In the genomic region with DNA sequence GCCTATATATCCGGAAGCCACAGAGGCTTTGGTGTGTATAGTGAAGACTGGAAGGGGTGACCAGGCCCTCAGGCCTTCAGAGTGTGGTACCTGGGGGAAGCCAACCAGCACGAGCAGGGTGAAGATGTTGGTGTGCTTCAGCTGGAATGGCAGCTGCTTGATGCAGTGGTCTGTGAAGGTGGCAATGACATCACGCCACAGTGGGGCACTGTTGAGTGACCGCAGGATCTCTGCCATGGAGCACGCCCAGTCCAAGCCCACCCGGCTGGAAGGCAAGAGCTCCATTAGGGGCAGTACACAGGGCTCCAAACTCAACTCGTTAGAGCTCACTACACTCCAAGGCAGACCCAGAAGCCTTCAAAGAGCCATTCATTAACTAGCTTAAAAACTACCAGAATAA, we compare ENCODE assay signal across 24 cellular contexts.
DNase-seq lines count a peak whose midpoint lies in the region; TF ChIP-seq lines count a peak whose summit lies in the region.
"Had no signal": no experiment of that assay in that cellular context is flagged by ENCODE, and none has a peak within 500 bp of the region (broad histone marks: within the 10 kb centered on the region; RNA-seq: fewer than 3 reads in every experiment).

No MANE protein-coding gene starts in this region.

- no peaks in the 10 kb centered on the region for H3K4me1 ChIP-seq in right atrium auricular region
- H3K4me1 ChIP-seq: BLaER1 treated with 17β-estradiol and CSF1 and Interleukin-3, amounts not matched to agents 10 nM and 100 nM; HAP-1; psoas muscle; transverse colon had no signal

- in situ Hi-C loops in GM13977 (cut with MboI; ENCODE audit: low pct_unique_long_range_greater_than_20kb, low sequenced_read_pairs, unreplicated experiment), result no loop called here

- no peaks in the 10 kb centered on the region for H3K27me3 ChIP-seq in WERI-Rb-1 (ENCODE audit: insufficient read depth, low read depth, severe bottlenecking)
- no peaks in the 10 kb centered on the region for H3K27me3 ChIP-seq in right atrium auricular region
- H3K27me3 ChIP-seq: BLaER1 treated with 17β-estradiol and CSF1 and Interleukin-3, amounts not matched to agents 10 nM and 100 nM; transverse colon had no signal

- H3K27ac ChIP-seq in 22Rv1 (no peak overlapping the region), WERI-Rb-1 (no peak overlapping the region), right atrium auricular region (no peak overlapping the region)
- H3K27ac ChIP-seq: BLaER1 treated with 17β-estradiol and CSF1 and Interleukin-3, amounts not matched to agents 10 nM and 100 nM; psoas muscle; SK-N-MC; transverse colon had no signal

- H3K36me3 ChIP-seq in WERI-Rb-1, result peaks cover 70% of the 10 kb centered on the region
- peaks cover 81% of the 10 kb centered on the region for H3K36me3 ChIP-seq in right atrium auricular region

- DNase-seq in GM13977 (ENCODE audit: low spot score) (no peak), WERI-Rb-1 (peak; percentile 28), iPS-NIHi11 (ENCODE audit: low spot score) (peak; percentile 26), GF-D8 (lab: John Stamatoyannopoulos, UW) (no peak), NCI-H2171 (lab: John Stamatoyannopoulos, UW) (no peak), right atrium auricular region (ENCODE audit: low spot score) (no peak), NOMO-1 (lab: John Stamatoyannopoulos, UW; ENCODE audit: unreplicated experiment in 2 of 2) (no peak)
- DNase-seq: activated CD4-positive, alpha-beta T cell treated with anti-CD3 and anti-CD28 coated beads, Interleukin-2, amount 50 U/mL, for 4 hours; activated naive CD4-positive, alpha-beta T cell; DMS79; Karpas-422; kidney; naive thymus-derived CD8-positive, alpha-beta T cell; NCI-H1436 treated with DMSO at 0.1 percent for 48 hours; NCI-H2107; nucleus accumbens; OCI-M1; psoas muscle; stimulated activated CD4-positive, alpha-beta T cell treated with anti-CD3 and anti-CD28 coated beads, Interleukin-4, amount 100 ng/mL, for 1 hour; transverse colon had no signal

- no peak overlapping the region for H3K4me3 ChIP-seq in WERI-Rb-1 (ENCODE audit: low read depth, low read length)
- no peak overlapping the region for H3K4me3 ChIP-seq in right atrium auricular region
- H3K4me3 ChIP-seq: BLaER1 treated with 17β-estradiol and CSF1 and Interleukin-3, amounts not matched to agents 10 nM and 100 nM; HAP-1; psoas muscle; SK-N-MC; transverse colon had no signal

- TF ChIP-seq CTCF in 22Rv1 (IDR thresholded peaks at IDR 0.05), result 0 out of 2 replicates have a peak, but pooled peaks have one; percentile 19
- TF ChIP-seq CTCF in GM13977 (IDR thresholded peaks at IDR 0.05; ENCODE audit: extremely low read depth, insufficient read depth, missing control alignments), result peak; percentile 16
- peak; percentile 49 for TF ChIP-seq CTCF in WERI-Rb-1 (IDR thresholded peaks at IDR 0.05; ENCODE audit: low read depth, low read length)
- no peak for TF ChIP-seq CTCF in right atrium auricular region (IDR thresholded peaks at IDR 0.05)

- H3K9me3 ChIP-seq in WERI-Rb-1 (ENCODE audit: severe bottlenecking) (peaks cover 6% of the 10 kb centered on the region), right atrium auricular region (peaks cover 0 to 16% of the 10 kb centered on the region in 2 donors)

Comparison
In these comparisons a context has a peak if more than half of its experiments do, and no peak if none do; other contexts are left out.
1. CTCF ChIP-seq: peak in 22Rv1 (single experiment), GM13977 (single experiment) and WERI-Rb-1 (single experiment); none in right atrium auricular region (0 of 2).
2. DNase-seq: peak in WERI-Rb-1 (single experiment) and iPS-NIHi11 (single experiment); none in GM13977 (single experiment), GF-D8 (single experiment), NCI-H2171 (single experiment), right atrium auricular region (single experiment) and NOMO-1 (0 of 2).